ENCODE assay signal across 8 cellular contexts in the genomic region with DNA sequence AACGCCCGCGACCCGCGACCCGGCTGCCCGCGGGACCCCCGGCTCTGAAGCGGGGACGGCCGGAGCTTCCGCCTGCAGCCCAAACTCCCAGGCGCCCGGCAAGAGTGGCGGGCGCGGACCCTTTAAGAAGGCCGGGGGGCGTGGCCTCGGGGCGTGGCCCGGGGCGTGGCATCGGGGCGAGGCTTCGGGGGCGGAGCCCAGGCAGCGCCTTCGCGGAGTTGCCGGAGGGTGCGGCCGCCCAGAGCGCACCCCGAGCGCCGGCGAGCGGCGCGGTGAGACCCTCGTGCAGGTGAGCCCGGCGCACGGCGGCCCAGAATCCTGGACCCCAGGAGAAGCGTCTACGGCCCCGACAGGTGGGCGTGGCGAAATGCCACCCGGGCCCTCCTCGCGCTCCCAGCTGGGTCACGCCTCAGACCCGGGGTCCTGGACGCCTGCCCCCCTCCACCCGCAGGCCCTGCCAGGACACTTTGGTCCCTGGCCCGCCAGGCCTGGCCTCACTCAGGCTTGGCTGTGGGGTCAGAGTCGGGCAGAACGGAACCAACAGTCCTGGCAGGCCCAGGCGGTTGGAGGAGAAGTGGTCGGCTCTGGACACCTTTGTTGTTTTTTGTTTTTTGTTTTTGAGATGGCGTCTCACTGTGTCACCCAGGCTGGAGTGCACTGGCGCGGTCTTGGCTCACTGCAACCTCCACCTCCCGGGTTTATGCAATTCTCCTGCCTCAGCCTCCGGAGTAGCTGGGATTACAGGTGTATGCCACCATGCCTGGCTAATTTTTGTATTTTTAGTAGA. TPM values are rescaled to one million over a fixed set of nuclear protein-coding genes. Genes with fewer than 3 reads are reported as not detected.
DNase-seq lines count a peak whose midpoint lies in the region; FAIRE-seq and TF ChIP-seq lines count a peak whose summit lies in the region.

No MANE protein-coding gene starts in this region.

- TF ChIP-seq CTCF in Calu3 (IDR thresholded peaks at IDR 0.05; ENCODE audit: unreplicated experiment), result no peak
- TF ChIP-seq CTCF in GM20000 (IDR thresholded peaks at IDR 0.05; ENCODE audit: extremely low read depth, missing control alignments), result no peak

- no peak for FAIRE-seq in HTR-8/SVneo (lab: Jason Lieb, UNC)
- no peak for FAIRE-seq in frontal cortex (lab: Jason Lieb, UNC)

- H3K36me3 Mint-ChIP-seq in Calu3 (ENCODE audit: insufficient read depth, unreplicated experiment), result peaks cover 86% of the 10 kb centered on the region

- DNase-seq in Calu3 (peak; percentile 93), GM20000 (ENCODE audit: low spot score) (peak; percentile 99), HTR-8/SVneo (ENCODE audit: insufficient read length, low spot score) (peak; percentile 83), RPMI8226 (peak; percentile 95), frontal cortex (ENCODE audit: low spot score in 2 of 2) (peak; percentile 96 to 97), nucleus accumbens (lab: John Stamatoyannopoulos, UW) (peak in 49 of 56 donors; percentile 4 to 85 (median 50)), superior temporal gyrus (ENCODE audit: extremely low spot score) (peak; percentile 76)
- peak; percentile 97 for DNase-seq in activated effector memory CD4-positive, alpha-beta T cell treated with anti-CD3 and anti-CD28 coated beads, Interleukin-2, amount 50 U/mL, for 16 hours

- CTCF ChIA-PET in Calu3 (lab: Charles Lee), result interaction anchor here (0.6 to 1.8 kb wide), 3 partner anchors 47 to 232 kb away, joined by 3 to 4 read pairs (median 4); partner anchors contain the start of genes C1orf159 and ISG15

- H3K9me3 Mint-ChIP-seq in Calu3 (ENCODE audit: low read depth, unreplicated experiment), result no peaks in the 10 kb centered on the region

- H3K27ac Mint-ChIP-seq in Calu3 (ENCODE audit: unreplicated experiment), result peak overlapping the region; percentile 70

- intact Hi-C loops in Calu3 (cut with micrococcal nuclease; ENCODE audit: unreplicated experiment), result loop anchor here (5.0 kb wide), 1 partner anchor 37 kb away; the partner anchor contains the start of gene AGRN

- H3K27me3 Mint-ChIP-seq in Calu3 (ENCODE audit: unreplicated experiment), result no peaks in the 10 kb centered on the region

- BruUV-seq in Calu3 (replicated peaks; lab: Mats Ljungman, UMichigan), result TSS peak; percentile 80

- peak overlapping the region; percentile 73 for H3K4me3 Mint-ChIP-seq in Calu3 (ENCODE audit: low read depth, unreplicated experiment)

- H3K4me1 Mint-ChIP-seq in Calu3 (ENCODE audit: low read depth, unreplicated experiment), result no peaks in the 10 kb centered on the region

RNA-seq across cellular contexts. Expression of gene RNF223, which starts 14.4 kb away (rescaled TPM):
- 5.0 and 5.6 TPM in 2 replicates for total RNA-seq in Calu3 (2022)
- not detected for total RNA-seq in frontal cortex

RNA-seq across cellular contexts. Expression of gene AGRN, which starts 39.8 kb away (rescaled TPM):
- total RNA-seq in Calu3 (2022) (446 and 552 TPM in 2 replicates), frontal cortex (51.8 TPM)

RNA-seq across cellular contexts. Expression of gene ISG15, which starts 46.4 kb away (rescaled TPM):
- total RNA-seq in Calu3 (2022) (165 and 522 TPM in 2 replicates), frontal cortex (11.0 TPM)

RNA-seq across cellular contexts. Expression of gene C1orf159, which starts 56.2 kb away (rescaled TPM):
- total RNA-seq in Calu3 (2022) (32.4 and 34.7 TPM in 2 replicates), frontal cortex (6.1 TPM)

RNA-seq across cellular contexts. Expression of gene HES4, which starts 59.8 kb away (rescaled TPM):
- 35.5 and 51.3 TPM in 2 replicates for total RNA-seq in Calu3 (2022)
- total RNA-seq in frontal cortex, result 20.0 TPM

Comparison
In these comparisons a context has a peak if more than half of its experiments do, and no peak if none do; other contexts are left out.
1. Peak in every context shown above with its lines: DNase-seq.
2. RNA of gene ISG15, which starts 46.4 kb away (total RNA-seq): 165 to 522 TPM in Calu3; 11.0 TPM in frontal cortex (single experiment); every median in the first group is over 10 times any median in the second.